Comparison of ENCODE assay signal across 29 cellular contexts in the genomic region with DNA sequence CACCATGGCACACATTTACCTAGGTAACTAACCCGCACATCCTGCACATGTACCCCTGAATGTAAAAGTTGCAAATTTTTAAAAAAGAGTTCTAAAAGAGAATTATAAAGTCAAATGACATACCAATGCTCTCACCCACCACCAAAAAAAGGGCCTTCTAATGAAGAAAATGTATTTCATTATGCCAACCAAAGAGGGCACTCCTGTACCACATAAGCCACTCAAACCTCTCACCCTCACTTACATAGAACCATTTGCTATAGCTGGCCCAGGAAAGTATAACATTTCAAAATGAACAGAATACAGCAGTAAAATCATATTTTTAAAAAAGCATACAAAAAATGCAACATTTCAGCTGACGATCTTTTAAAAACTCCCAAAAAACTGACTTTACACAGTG.
A peak's percentile ranks its signal among the peaks of the same experiment; 100 is the strongest.
DNase-seq lines count a peak whose midpoint lies in the region; ATAC-seq, FAIRE-seq and TF ChIP-seq lines count a peak whose summit lies in the region.
"Had no signal": no experiment of that assay in that cellular context is flagged by ENCODE, and none has a peak within 500 bp of the region (broad histone marks: within the 10 kb centered on the region; RNA-seq: fewer than 3 reads in every experiment).

No MANE protein-coding gene starts in this region.

- no peaks in the 10 kb centered on the region for H3K27me3 ChIP-seq in H7 (ENCODE audit: control insufficient read depth, insufficient read depth, low read length)
- no peaks in the 10 kb centered on the region for H3K27me3 ChIP-seq in liver (ENCODE audit: control insufficient read depth in 4 of 4, insufficient read depth in 4 of 4, low read length in 3 of 4)
- H3K27me3 ChIP-seq: esophagus muscularis mucosa, left lung, tibial nerve had no signal

- H3K4me3 ChIP-seq in H7 (ENCODE audit: insufficient read depth, low read depth, low read length) (no peak overlapping the region), liver (ENCODE audit: low read depth in 1 of 3, low read length in 3 of 3) (no peak overlapping the region)
- H3K4me3 ChIP-seq: esophagus muscularis mucosa, gastroesophageal sphincter, left lung, MG63, psoas muscle, SK-N-MC, smooth muscle cell, tibial nerve had no signal

- no peak overlapping the region for H3K9ac ChIP-seq in liver (ENCODE audit: low read depth in 1 of 2, low read length in 2 of 2)

- no peaks in the 10 kb centered on the region for H3K36me3 Mint-ChIP-seq in immature natural killer cell

- DNase-seq in ACHN = peak; percentile 52
- DNase-seq in H7 = peak; percentile 2
- no peak for DNase-seq in immature natural killer cell
- no peak for DNase-seq in hepatic stellate cell (ENCODE audit: low spot score)
- DNase-seq: activated CD4-positive, CD25-positive, alpha-beta regulatory T cell treated with anti-CD3 and anti-CD28 coated beads, Interleukin-2, amount 50 U/mL, for 72 hours; activated CD8-positive, alpha-beta T cell treated with anti-CD3 and anti-CD28 coated beads, Interleukin-2, amount 10 ng/mL, durations not matched to agents 7 days and 5 days; activated naive CD4-positive, alpha-beta T cell treated with anti-CD3 and anti-CD28 coated beads for 36 hours; activated T-cell treated with anti-CD3 and anti-CD28 coated beads, Interleukin-2, amount 50 U/mL, for 48 hours; anterior cingulate cortex; CD4-positive, alpha-beta memory T cell; IMR-90; left lung; MG63; NCI-H1436 treated with DMSO at 0.1 percent for 48 hours; NCI-H526 treated with DMSO at 0.1 percent for 48 hours; psoas muscle; stimulated activated CD4-positive, alpha-beta T cell treated with anti-CD3 and anti-CD28 coated beads, Interleukin-4, amount 100 ng/mL, for 24 hours had no signal

- no peak for ATAC-seq in GM21423 (IDR thresholded peaks at IDR 0.05; ENCODE audit: unreplicated experiment)
- no peak for ATAC-seq in HG02885 (IDR thresholded peaks at IDR 0.05; ENCODE audit: poor library complexity, unreplicated experiment)
- ATAC-seq: activated CD8-positive, alpha-beta T cell treated with anti-CD3 and anti-CD28 coated beads, Interleukin-2, amount 10 ng/mL, durations not matched to agents 7 days and 5 days; gastroesophageal sphincter; left lung; psoas muscle had no signal

- H3K9me3 Mint-ChIP-seq in immature natural killer cell = peaks cover 5 to 13% (median 8%) of the 10 kb centered on the region in 6 donors

- H3K4me1 Mint-ChIP-seq in immature natural killer cell = no peaks in the 10 kb centered on the region
- H3K4me1 Mint-ChIP-seq: CD4-positive, alpha-beta memory T cell; central memory CD8-positive, alpha-beta T cell had no signal

- peak; percentile 68 for FAIRE-seq in TTC549 (lab: Jason Lieb, UNC)

- H3K27ac ChIP-seq in liver (ENCODE audit: low read depth in 1 of 2, low read length in 2 of 2) = no peak overlapping the region
- H3K27ac ChIP-seq: esophagus muscularis mucosa, gastroesophageal sphincter, left lung, psoas muscle, SK-N-MC, tibial nerve had no signal

- H3K4me3 Mint-ChIP-seq in immature natural killer cell = no peak overlapping the region
- H3K4me3 Mint-ChIP-seq: activated CD8-positive, alpha-beta T cell treated with anti-CD3 and anti-CD28 coated beads, Interleukin-2, amount 10 ng/mL, durations not matched to agents 7 days and 5 days; activated naive CD4-positive, alpha-beta T cell treated with anti-CD3 and anti-CD28 coated beads for 36 hours; CD4-positive, alpha-beta memory T cell; central memory CD8-positive, alpha-beta T cell; stimulated activated naive CD8-positive, alpha-beta T cell treated with anti-CD3 and anti-CD28 coated beads, Interleukin-15, Interleukin-2, amounts not matched to agents 100 ng/mL and 50 ng/mL, for 24 hours; T-helper 2 cell treated with Interferon-gamma antibody and Interleukin-4, amounts not matched to agents 5 μg/mL and 100 μg/mL, for 36 hours had no signal

- in situ Hi-C loops in ACHN (cut with HindIII; ENCODE audit: low pct_ligation_motif_present, low pct_unique_long_range_greater_than_20kb, low sequenced_read_pairs) = no loop called here

- H3K4me1 ChIP-seq in liver (ENCODE audit: control insufficient read depth in 4 of 4, insufficient read depth in 4 of 4, low read length in 3 of 4) = no peaks in the 10 kb centered on the region
- H3K4me1 ChIP-seq: esophagus muscularis mucosa, gastroesophageal sphincter, left lung, psoas muscle, tibial nerve had no signal

- H3K27me3 Mint-ChIP-seq in immature natural killer cell (ENCODE audit: low read depth in 3 of 3) = peaks cover 1 to 17% (median 2%) of the 10 kb centered on the region in 3 donors

- WGBS in liver = 89% methylated on average over 2 of the region's 2 CpGs

- H3K27ac Mint-ChIP-seq in immature natural killer cell = no peak overlapping the region
- H3K27ac Mint-ChIP-seq: activated CD8-positive, alpha-beta T cell treated with anti-CD3 and anti-CD28 coated beads, Interleukin-2, amount 10 ng/mL, durations not matched to agents 7 days and 5 days; activated naive CD4-positive, alpha-beta T cell treated with anti-CD3 and anti-CD28 coated beads for 36 hours; CD4-positive, alpha-beta memory T cell; stimulated activated naive CD8-positive, alpha-beta T cell treated with anti-CD3 and anti-CD28 coated beads, Interleukin-15, Interleukin-2, amounts not matched to agents 100 ng/mL and 50 ng/mL, for 24 hours; T-helper 2 cell treated with Interferon-gamma antibody and Interleukin-4, amounts not matched to agents 5 μg/mL and 100 μg/mL, for 36 hours had no signal

- H3K9me3 ChIP-seq in liver (ENCODE audit: control insufficient read depth in 4 of 4, low read length in 3 of 4) = no peaks in the 10 kb centered on the region

- TF ChIP-seq CTCF in liver (IDR thresholded peaks at IDR 0.05; ENCODE audit: low read depth, low read length, missing input control) = peak; percentile 41

- TF ChIP-seq RAD21 in liver (IDR thresholded peaks at IDR 0.05) = peak; percentile 68 to 83

- H3K36me3 ChIP-seq in H7 (replicated peaks; ENCODE audit: control insufficient read depth, insufficient read depth, low read length) (no peaks in the 10 kb centered on the region), liver (ENCODE audit: control insufficient read depth in 4 of 4, insufficient read depth in 3 of 4, low read depth in 1 of 4, low read length in 3 of 4) (no peaks in the 10 kb centered on the region)
- H3K36me3 ChIP-seq: esophagus muscularis mucosa, gastroesophageal sphincter, left lung, MG63, tibial nerve had no signal

TF ChIP-seq in liver, 16 proteins besides CTCF, POLR2A, EP300 and RAD21:
- TF ChIP-seq, protein P1, sequence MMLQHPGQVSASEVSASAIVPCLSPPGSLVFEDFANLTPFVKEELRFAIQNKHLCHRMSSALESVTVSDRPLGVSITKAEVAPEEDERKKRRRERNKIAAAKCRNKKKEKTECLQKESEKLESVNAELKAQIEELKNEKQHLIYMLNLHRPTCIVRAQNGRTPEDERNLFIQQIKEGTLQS (IDR thresholded peaks at IDR 0.05) = no peak
- TF ChIP-seq NR2F2 (IDR thresholded peaks at IDR 0.05) (no peak), HNF4G (IDR thresholded peaks at IDR 0.05) (no peak), FOXA2 (IDR thresholded peaks at IDR 0.05) (no peak), RXRA (IDR thresholded peaks at IDR 0.05) (no peak), SP1 (IDR thresholded peaks at IDR 0.05) (no peak), YY1 (IDR thresholded peaks at IDR 0.05) (no peak), EGR1 (IDR thresholded peaks at IDR 0.05; ENCODE audit: low read depth in 2 of 2) (no peak)
- TF ChIP-seq, protein P2, sequence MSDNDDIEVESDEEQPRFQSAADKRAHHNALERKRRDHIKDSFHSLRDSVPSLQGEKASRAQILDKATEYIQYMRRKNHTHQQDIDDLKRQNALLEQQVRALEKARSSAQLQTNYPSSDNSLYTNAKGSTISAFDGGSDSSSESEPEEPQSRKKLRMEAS (IDR thresholded peaks at IDR 0.05) = no peak
TF ChIP-seq in liver: peak in this region for 0.

Comparison
In these comparisons a context has a peak if more than half of its experiments do, and no peak if none do; other contexts are left out.
1. DNase-seq: peak in ACHN (single experiment) and H7 (single experiment); none in immature natural killer cell (0 of 3) and hepatic stellate cell (single experiment).